Comparison of ENCODE assay signal across 8 cellular contexts in the genomic region with DNA sequence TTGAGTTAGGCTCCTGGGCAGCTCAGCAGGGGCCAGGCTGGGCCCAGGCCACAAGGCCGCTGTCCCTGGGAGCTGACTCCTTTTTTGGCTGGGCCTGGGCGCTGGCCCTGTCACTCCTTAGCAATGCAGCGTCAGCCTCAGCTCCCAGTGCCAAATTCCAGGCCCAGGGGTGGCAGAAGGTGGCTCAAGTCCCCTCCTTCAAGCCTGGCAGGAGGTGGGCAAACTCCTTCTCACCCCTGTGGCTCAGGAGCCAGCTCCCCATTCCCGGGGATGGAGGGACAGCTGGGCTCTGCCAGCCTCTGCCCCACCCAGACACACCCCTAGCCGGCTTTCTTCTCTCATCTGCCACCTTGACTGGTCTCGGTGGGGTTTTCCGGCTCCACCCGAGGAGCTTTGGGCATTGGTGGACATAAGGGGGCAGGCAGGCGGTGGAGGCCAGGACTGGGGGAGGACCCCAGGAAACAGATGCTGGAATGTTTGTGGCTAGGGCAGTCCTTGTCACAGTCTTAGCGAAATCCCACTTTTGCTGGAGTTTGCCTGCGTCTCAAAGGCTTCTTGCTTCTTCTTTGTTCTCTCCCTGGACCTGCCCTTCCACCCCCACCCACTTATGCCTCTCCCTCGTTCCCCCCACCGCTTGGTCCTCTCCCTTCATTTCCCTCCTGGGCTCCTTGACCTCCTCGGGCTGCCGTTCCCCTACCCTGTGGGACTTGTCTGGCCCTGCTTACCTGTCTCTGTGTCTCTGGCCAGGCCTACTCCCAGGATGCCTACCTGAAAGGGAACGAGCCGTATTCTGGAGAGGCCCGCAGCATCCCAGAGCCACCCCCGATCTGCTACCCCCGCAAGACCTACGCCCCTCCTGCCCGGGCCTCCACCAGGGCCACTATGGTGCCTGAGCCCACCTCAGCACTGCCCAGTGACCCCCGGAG. TPM values are rescaled to one million over a fixed set of nuclear protein-coding genes. Genes with fewer than 3 reads are reported as not detected.
A peak's percentile ranks its signal among the peaks of the same experiment; 100 is the strongest.
DNase-seq lines count a peak whose midpoint lies in the region; ATAC-seq and TF ChIP-seq lines count a peak whose summit lies in the region.

No MANE protein-coding gene starts in this region.

- H3K4me1 ChIP-seq in GM23338 (ENCODE audit: insufficient read depth): no peaks in the 10 kb centered on the region; the same call in 1 of the 2 replicates
- peaks cover 13% of the 10 kb centered on the region for H3K4me1 ChIP-seq in hepatocyte (ENCODE audit: insufficient read depth)
- H3K4me1 ChIP-seq in stomach: peaks cover 30 to 91% (median 65%) of the 10 kb centered on the region in 4 donors

- no peak for ATAC-seq in GM23338

- H3K9me3 ChIP-seq in hepatocyte (ENCODE audit: low read depth): no peaks in the 10 kb centered on the region
- H3K9me3 ChIP-seq in stomach: no peaks in the 10 kb centered on the region

- WGBS in hepatocyte (ENCODE audit: low lambda C conversion rate, missing lambda C conversion rate): 87% methylated on average over 20 of the region's 23 CpGs
- WGBS in stomach, 5 donors: 62 to 72% (median 66%) methylated on average over 22 to 23 of the region's 23 CpGs

- peaks cover 27% of the 10 kb centered on the region for H3K4me1 Mint-ChIP-seq in GM23338
- H3K4me1 Mint-ChIP-seq in brain: peaks cover 56% of the 10 kb centered on the region

- H3F3A ChIP-seq in GM23338 (replicated peaks; ENCODE audit: low read depth): no peaks in the 10 kb centered on the region

- H3K36me3 ChIP-seq in GM23338 (ENCODE audit: insufficient read depth): peaks cover 34% of the 10 kb centered on the region
- no peaks in the 10 kb centered on the region for H3K36me3 ChIP-seq in hepatocyte (replicated peaks; ENCODE audit: insufficient read depth, low read depth)
- peaks cover 14 to 56% (median 43%) of the 10 kb centered on the region in 4 donors for H3K36me3 ChIP-seq in stomach

- TF ChIP-seq POLR2A in stomach (IDR thresholded peaks at IDR 0.05): no peak

- H3K27me3 ChIP-seq in GM23338 (ENCODE audit: insufficient read depth) (no peaks in the 10 kb centered on the region), hepatocyte (no peaks in the 10 kb centered on the region), stomach (no peaks in the 10 kb centered on the region)

- DNase-seq in GM23338 (ENCODE audit: low spot score) (no peak), hepatocyte (ENCODE audit: low spot score) (no peak), stomach (peak; percentile 42), NCI-H524 treated with DMSO at 0.1 percent for 48 hours (lab: John Stamatoyannopoulos, UW) (no peak), NCI-H187 treated with DMSO at 0.1 percent for 48 hours (lab: John Stamatoyannopoulos, UW) (no peak), MV-4-11 (lab: John Stamatoyannopoulos, UW) (no peak)
- DNase-seq in stimulated activated CD4-positive, alpha-beta T cell treated with anti-CD3 and anti-CD28 coated beads, Interleukin-12 subunit alpha, Interleukin-12 subunit beta, amount 100 ng/mL, for 4 hours: no peak

- H4K20me1 ChIP-seq in GM23338 (replicated peaks; ENCODE audit: insufficient read depth) (peaks cover 6% of the 10 kb centered on the region; the same call in 1 of the 2 replicates), hepatocyte (ENCODE audit: insufficient read depth, poor library complexity, severe bottlenecking) (peaks cover 6% of the 10 kb centered on the region)

- intact Hi-C loops in stomach (cut with DNase I; ENCODE audit: low total_unique reads): no loop called here

- H2AFZ ChIP-seq in GM23338 (no peak overlapping the region), hepatocyte (no peak overlapping the region)

- no peaks in the 10 kb centered on the region; the same call in none of the 2 replicates for H3K79me2 ChIP-seq in GM23338 (replicated peaks; ENCODE audit: insufficient read depth)
- no peaks in the 10 kb centered on the region for H3K79me2 ChIP-seq in hepatocyte

- TF ChIP-seq CTCF in GM23338 (conservative IDR thresholded peaks at IDR 0.05; ENCODE audit: low read depth in 2 of 2) (no peak), brain (conservative IDR thresholded peaks at IDR 0.05) (no peak), hepatocyte (IDR thresholded peaks at IDR 0.05; ENCODE audit: poor library complexity) (no peak), stomach (IDR thresholded peaks at IDR 0.05) (no peak)

- H3K27ac ChIP-seq in GM23338 (ENCODE audit: low read depth) (peak overlapping the region; percentile 59; the same call in 1 of the 2 replicates), hepatocyte (peak overlapping the region; percentile 96), stomach (peak overlapping the region; percentile 12 to 92 (median 88))

- peaks cover 3% of the 10 kb centered on the region; the same call in 2 of the 3 replicates for H3K9me3 Mint-ChIP-seq in GM23338
- no peaks in the 10 kb centered on the region for H3K9me3 Mint-ChIP-seq in brain

- TF ChIP-seq EP300 in stomach (IDR thresholded peaks at IDR 0.05): no peak

- H3K9me2 ChIP-seq in GM23338 (ENCODE audit: insufficient read depth): no peaks in the 10 kb centered on the region
- H3K9me2 ChIP-seq in hepatocyte (replicated peaks; ENCODE audit: insufficient read depth): no peaks in the 10 kb centered on the region

- H3K27ac Mint-ChIP-seq in GM23338: peak overlapping the region; percentile 87
- H3K27ac Mint-ChIP-seq in brain: peak overlapping the region; percentile 90 to 98 (median 96)

- H3K36me3 Mint-ChIP-seq in GM23338 (ENCODE audit: low read depth) (peaks cover 72% of the 10 kb centered on the region), brain (peaks cover 31% of the 10 kb centered on the region)

- H3K27me3 Mint-ChIP-seq in GM23338 (ENCODE audit: insufficient read depth, low read depth, poor library complexity) (peaks cover 18% of the 10 kb centered on the region), brain (peaks cover 5% of the 10 kb centered on the region)

- H3K4me3 Mint-ChIP-seq in GM23338 (no peak overlapping the region), brain (peak overlapping the region; percentile 85 to 91 (median 88))

- H3K4me3 ChIP-seq in GM23338 (no peak overlapping the region), hepatocyte (peak overlapping the region; percentile 14), stomach (peak overlapping the region; percentile 40 to 52 (median 44))

- H3K4me2 ChIP-seq in GM23338 (no peak overlapping the region), hepatocyte (peak overlapping the region; percentile 77)

TF ChIP-seq in GM23338, 12 proteins besides CTCF, POLR2A, EP300 and RAD21 (continues in another document):
- TF ChIP-seq, protein P1, sequence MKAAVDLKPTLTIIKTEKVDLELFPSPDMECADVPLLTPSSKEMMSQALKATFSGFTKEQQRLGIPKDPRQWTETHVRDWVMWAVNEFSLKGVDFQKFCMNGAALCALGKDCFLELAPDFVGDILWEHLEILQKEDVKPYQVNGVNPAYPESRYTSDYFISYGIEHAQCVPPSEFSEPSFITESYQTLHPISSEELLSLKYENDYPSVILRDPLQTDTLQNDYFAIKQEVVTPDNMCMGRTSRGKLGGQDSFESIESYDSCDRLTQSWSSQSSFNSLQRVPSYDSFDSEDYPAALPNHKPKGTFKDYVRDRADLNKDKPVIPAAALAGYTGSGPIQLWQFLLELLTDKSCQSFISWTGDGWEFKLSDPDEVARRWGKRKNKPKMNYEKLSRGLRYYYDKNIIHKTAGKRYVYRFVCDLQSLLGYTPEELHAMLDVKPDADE (IDR thresholded peaks at IDR 0.05): no peak
- TF ChIP-seq NANOG (IDR thresholded peaks at IDR 0.05; ENCODE audit: borderline replicate concordance) (no peak), EZH2phosphoT487 (IDR thresholded peaks at IDR 0.05; ENCODE audit: unreplicated experiment) (no peak), JUNB (IDR thresholded peaks at IDR 0.05; ENCODE audit: unreplicated experiment) (no peak), ZNF331 (CRISPR knock-in tag; IDR thresholded peaks at IDR 0.05; ENCODE audit: low read depth) (no peak), POLR2AphosphoS5 (IDR thresholded peaks at IDR 0.05; ENCODE audit: low read depth) (no peak; the same call in 1 of the 2 replicates), EZH2 (IDR thresholded peaks at IDR 0.05; ENCODE audit: low read depth, unreplicated experiment) (no peak), ZNF114 (CRISPR knock-in tag; IDR thresholded peaks at IDR 0.05) (no peak), CREB1 (CRISPR knock-in tag; IDR thresholded peaks at IDR 0.05; ENCODE audit: low read depth) (no peak), STAT1 (IDR thresholded peaks at IDR 0.05; ENCODE audit: unreplicated experiment) (no peak)
- TF ChIP-seq, protein P2, sequence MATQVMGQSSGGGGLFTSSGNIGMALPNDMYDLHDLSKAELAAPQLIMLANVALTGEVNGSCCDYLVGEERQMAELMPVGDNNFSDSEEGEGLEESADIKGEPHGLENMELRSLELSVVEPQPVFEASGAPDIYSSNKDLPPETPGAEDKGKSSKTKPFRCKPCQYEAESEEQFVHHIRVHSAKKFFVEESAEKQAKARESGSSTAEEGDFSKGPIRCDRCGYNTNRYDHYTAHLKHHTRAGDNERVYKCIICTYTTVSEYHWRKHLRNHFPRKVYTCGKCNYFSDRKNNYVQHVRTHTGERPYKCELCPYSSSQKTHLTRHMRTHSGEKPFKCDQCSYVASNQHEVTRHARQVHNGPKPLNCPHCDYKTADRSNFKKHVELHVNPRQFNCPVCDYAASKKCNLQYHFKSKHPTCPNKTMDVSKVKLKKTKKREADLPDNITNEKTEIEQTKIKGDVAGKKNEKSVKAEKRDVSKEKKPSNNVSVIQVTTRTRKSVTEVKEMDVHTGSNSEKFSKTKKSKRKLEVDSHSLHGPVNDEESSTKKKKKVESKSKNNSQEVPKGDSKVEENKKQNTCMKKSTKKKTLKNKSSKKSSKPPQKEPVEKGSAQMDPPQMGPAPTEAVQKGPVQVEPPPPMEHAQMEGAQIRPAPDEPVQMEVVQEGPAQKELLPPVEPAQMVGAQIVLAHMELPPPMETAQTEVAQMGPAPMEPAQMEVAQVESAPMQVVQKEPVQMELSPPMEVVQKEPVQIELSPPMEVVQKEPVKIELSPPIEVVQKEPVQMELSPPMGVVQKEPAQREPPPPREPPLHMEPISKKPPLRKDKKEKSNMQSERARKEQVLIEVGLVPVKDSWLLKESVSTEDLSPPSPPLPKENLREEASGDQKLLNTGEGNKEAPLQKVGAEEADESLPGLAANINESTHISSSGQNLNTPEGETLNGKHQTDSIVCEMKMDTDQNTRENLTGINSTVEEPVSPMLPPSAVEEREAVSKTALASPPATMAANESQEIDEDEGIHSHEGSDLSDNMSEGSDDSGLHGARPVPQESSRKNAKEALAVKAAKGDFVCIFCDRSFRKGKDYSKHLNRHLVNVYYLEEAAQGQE (IDR thresholded peaks at IDR 0.05; ENCODE audit: unreplicated experiment): no peak

RNA-seq across cellular contexts. Expression of a gene that starts 37.4 kb away (rescaled TPM):
- 116 and 150 TPM in 2 replicates for total RNA-seq in GM23338 (2014; rRNA removed; shearing (Covaris generic))
- polyA plus RNA-seq in GM23338 (2016; fragmentation: Nextera tagmentation; extraction: Ambion mirVana) (21.4 and 24.1 TPM in 2 replicates), brain (ENCODE audit: insufficient read depth, low read depth, low replicate concordance) (59.0 TPM), hepatocyte (30.0 and 32.8 TPM in 2 replicates), stomach (10 to 100 TPM in 1 of 3 donors, 1 to 10 TPM in 2; 4.0 to 18.8 (median 6.6) TPM)
- total RNA-seq in hepatocyte (7.3 and 16.0 TPM in 2 replicates), stomach (10 to 100 TPM; 23.9 to 55.5 (median 30.1) TPM)
